ENCODE assay signal across 9 cellular contexts in genomic region chr12:11885261-11886038, GRCh38.
DNase-seq lines count a peak whose midpoint lies in the region; ATAC-seq and TF ChIP-seq lines count a peak whose summit lies in the region.
"Had no signal": no experiment of that assay in that cellular context is flagged by ENCODE, and none has a peak within 500 bp of the region (broad histone marks: within the 10 kb centered on the region; RNA-seq: fewer than 3 reads in every experiment).

No MANE protein-coding gene starts in this region.

- peaks cover 5% of the 10 kb centered on the region for H3K79me2 ChIP-seq in hepatocyte

- 76% methylated on average over 8 of the region's 8 CpGs for WGBS in HUES64
- 50% methylated on average over 8 of the region's 8 CpGs for WGBS in hepatocyte (ENCODE audit: low lambda C conversion rate, missing lambda C conversion rate)

- peak overlapping the region in 1 of 2 donors; percentile 20 for H3K27ac Mint-ChIP-seq in T-cell
- no peak overlapping the region for H3K27ac Mint-ChIP-seq in glutamatergic neuron (ENCODE audit: unreplicated experiment)
- H3K27ac Mint-ChIP-seq: T-helper 1 cell treated with Interleukin-12 subunit alpha and Interleukin-12 subunit beta and Interleukin-4 antibody, amounts not matched to agents 30 μg/mL and 1 μg/mL, for 36 hours had no signal

- H3K4me3 ChIP-seq in HUES64 (ENCODE audit: low read length) (no peak overlapping the region), hepatocyte (no peak overlapping the region), stomach smooth muscle (ENCODE audit: low read length in 2 of 2) (no peak overlapping the region)

- no peak overlapping the region for H3K4me3 Mint-ChIP-seq in T-cell
- no peak overlapping the region for H3K4me3 Mint-ChIP-seq in glutamatergic neuron (ENCODE audit: unreplicated experiment)
- H3K4me3 Mint-ChIP-seq: T-helper 1 cell treated with Interleukin-12 subunit alpha and Interleukin-12 subunit beta and Interleukin-4 antibody, amounts not matched to agents 30 μg/mL and 1 μg/mL, for 36 hours had no signal

- peaks cover 10% of the 10 kb centered on the region for H3K36me3 ChIP-seq in HUES64 (ENCODE audit: insufficient read depth, low read length)
- no peaks in the 10 kb centered on the region for H3K36me3 ChIP-seq in hepatocyte (replicated peaks; ENCODE audit: insufficient read depth, low read depth)
- peaks cover 17 to 29% of the 10 kb centered on the region in 2 donors for H3K36me3 ChIP-seq in stomach smooth muscle (ENCODE audit: control insufficient read depth in 2 of 2, insufficient read depth in 2 of 2, low read length in 2 of 2)

- TF ChIP-seq CTCF in hepatocyte (IDR thresholded peaks at IDR 0.05; ENCODE audit: poor library complexity) (no peak), glutamatergic neuron (IDR thresholded peaks at IDR 0.05; ENCODE audit: partially characterized antibody, unreplicated experiment) (no peak)

- DNase-seq in T1000 (lab: John Stamatoyannopoulos, UW) (peak; percentile 7), hepatocyte (ENCODE audit: low spot score) (peak; percentile 53), T-cell (no peak), caudate nucleus (lab: John Stamatoyannopoulos, UW) (no peak), GOT3 (lab: John Stamatoyannopoulos, UW) (no peak), glutamatergic neuron (no peak)

- no peaks in the 10 kb centered on the region for H3K9me2 ChIP-seq in hepatocyte (replicated peaks; ENCODE audit: insufficient read depth)

- POLR2A ChIA-PET in T-cell (lab: Charles Lee), result interaction anchor here in 1 of 2 donors (0.5 kb wide), 1 partner anchor 20 kb away, joined by 9 read pairs; no protein-coding TSS in a partner anchor

- CTCF ChIA-PET in T-cell (lab: Charles Lee), result interaction anchor here in 1 of 2 donors (0.5 kb wide), 1 partner anchor 116 kb away, joined by 5 read pairs; no protein-coding TSS in a partner anchor

- H3K9ac ChIP-seq in HUES64 (ENCODE audit: low read depth, low read length) (peak overlapping the region; percentile 38; the same call in 1 of the 2 replicates), stomach smooth muscle (ENCODE audit: low read length in 2 of 2) (peak overlapping the region; percentile 19 to 21)

- H3K27me3 Mint-ChIP-seq in T-cell, result no peaks in the 10 kb centered on the region
- H3K27me3 Mint-ChIP-seq in glutamatergic neuron (ENCODE audit: unreplicated experiment), result no peaks in the 10 kb centered on the region

- no peaks in the 10 kb centered on the region for H3K27me3 ChIP-seq in HUES64 (ENCODE audit: insufficient read depth, low read length)
- H3K27me3 ChIP-seq in hepatocyte, result no peaks in the 10 kb centered on the region
- no peaks in the 10 kb centered on the region for H3K27me3 ChIP-seq in stomach smooth muscle (ENCODE audit: control insufficient read depth in 1 of 2, insufficient read depth in 2 of 2, low read length in 2 of 2)

- H3K9me3 ChIP-seq in HUES64 (ENCODE audit: insufficient read depth, low read depth, low read length) (no peaks in the 10 kb centered on the region), hepatocyte (ENCODE audit: low read depth) (no peaks in the 10 kb centered on the region), stomach smooth muscle (ENCODE audit: control insufficient read depth in 2 of 2, low read length in 2 of 2) (no peaks in the 10 kb centered on the region)

- H3K4me1 ChIP-seq in HUES64 (ENCODE audit: insufficient read depth, low read length), result peaks cover 20% of the 10 kb centered on the region
- H3K4me1 ChIP-seq in hepatocyte (ENCODE audit: insufficient read depth), result peaks cover 17% of the 10 kb centered on the region
- H3K4me1 ChIP-seq in stomach smooth muscle (ENCODE audit: control insufficient read depth, insufficient read depth, low read length), result peaks cover 32% of the 10 kb centered on the region

- ATAC-seq in T-cell (replicated peaks in 1 of 4), result no peak

- peaks cover 6 to 12% (median 6%) of the 10 kb centered on the region in 3 donors for H3K4me1 Mint-ChIP-seq in T-cell
- no peaks in the 10 kb centered on the region for H3K4me1 Mint-ChIP-seq in glutamatergic neuron (ENCODE audit: low read depth, unreplicated experiment)

- peak overlapping the region; percentile 50 for H3K4me2 ChIP-seq in hepatocyte

- H4K20me1 ChIP-seq in hepatocyte (ENCODE audit: insufficient read depth, poor library complexity, severe bottlenecking), result no peaks in the 10 kb centered on the region

- H3K36me3 Mint-ChIP-seq in T-cell, result peaks cover 80% of the 10 kb centered on the region
- peaks cover under 1% of the 10 kb centered on the region for H3K36me3 Mint-ChIP-seq in glutamatergic neuron (ENCODE audit: unreplicated experiment)

- no peak overlapping the region for H2AFZ ChIP-seq in hepatocyte

- H3K27ac ChIP-seq in HUES64 (ENCODE audit: low read depth, low read length), result peak overlapping the region; percentile 39
- peak overlapping the region; percentile 88 for H3K27ac ChIP-seq in hepatocyte
- H3K27ac ChIP-seq in stomach smooth muscle (ENCODE audit: low read length), result peak overlapping the region; percentile 41
- no peak overlapping the region for H3K27ac ChIP-seq in caudate nucleus (ENCODE audit: low read depth, low read length)

- H3K9me3 Mint-ChIP-seq in T-cell (no peaks in the 10 kb centered on the region), glutamatergic neuron (ENCODE audit: unreplicated experiment) (no peaks in the 10 kb centered on the region)

Comparison
In these comparisons a context has a peak if more than half of its experiments do, and no peak if none do; other contexts are left out.
1. DNase-seq: peak in T1000 (single experiment) and hepatocyte (single experiment); none in T-cell (0 of 34), caudate nucleus (0 of 61), GOT3 (single experiment) and glutamatergic neuron (single experiment).